Comparison of ENCODE assay signal across 8 cellular contexts in genomic region chr6:139290787-139291294, GRCh38. TPM values are rescaled to one million over a fixed set of nuclear protein-coding genes. Genes with fewer than 3 reads are reported as not detected.
DNase-seq lines count a peak whose midpoint lies in the region; ATAC-seq and TF ChIP-seq lines count a peak whose summit lies in the region.

No MANE protein-coding gene starts in this region.

- H3K36me3 ChIP-seq in prostate gland = no peaks in the 10 kb centered on the region

- H3K27ac ChIP-seq in prostate gland = peak overlapping the region; percentile 20 to 38

- no peak for TF ChIP-seq CTCF in fibroblast of mammary gland (conservative IDR thresholded peaks at IDR 0.05; ENCODE audit: control insufficient read depth, insufficient read depth, low read depth, low read length)
- TF ChIP-seq CTCF in prostate gland (IDR thresholded peaks at IDR 0.05) = no peak

- WGBS in prostate gland = 31% methylated on average over 4 of the region's 4 CpGs

- no peaks in the 10 kb centered on the region for H3K9me3 ChIP-seq in prostate gland

- no peaks in the 10 kb centered on the region for H3K27me3 ChIP-seq in prostate gland (replicated peaks; ENCODE audit: insufficient read depth)

- no peaks in the 10 kb centered on the region for H3K4me1 ChIP-seq in prostate gland (replicated peaks)

- peak; percentile 87 for ATAC-seq in GM18867 (IDR thresholded peaks at IDR 0.05; ENCODE audit: unreplicated experiment)
- peak; percentile 82 for ATAC-seq in HG03025 (IDR thresholded peaks at IDR 0.05; ENCODE audit: low FRiP score, unreplicated experiment)

- DNase-seq in AG08395 (ENCODE audit: low spot score) = peak; percentile 39
- peak; percentile 78 for DNase-seq in RPMI8226
- DNase-seq in fibroblast of mammary gland (ENCODE audit: low read depth) = peak; percentile 59
- DNase-seq in prostate gland (ENCODE audit: low spot score) = no peak
- no peak for DNase-seq in retina
- no peak for DNase-seq in HuH-7.5 (ENCODE audit: low spot score)

- no peak overlapping the region for H3K4me3 ChIP-seq in fibroblast of mammary gland (ENCODE audit: control insufficient read depth, low read depth, low read length)
- no peak overlapping the region for H3K4me3 ChIP-seq in prostate gland

- intact Hi-C loops in prostate gland (cut with DNase I) = no loop called here

- no peak for TF ChIP-seq POLR2A in prostate gland (IDR thresholded peaks at IDR 0.05)

RNA-seq across cellular contexts. Expression of gene TXLNB, which starts 1.0 kb away (rescaled TPM):
- total RNA-seq in prostate gland = 1 to 10 TPM in 1 of 2 donors, under 1 TPM in 1; 0.32 to 1.2 TPM

Comparison
In these comparisons a context has a peak if more than half of its experiments do, and no peak if none do; other contexts are left out.
1. DNase-seq: peak in AG08395 (single experiment), RPMI8226 (single experiment) and fibroblast of mammary gland (single experiment); none in prostate gland (single experiment), retina (single experiment) and HuH-7.5 (single experiment).